In genomic region chrX:148629435-148629834, GRCh38 we compare ENCODE assay signal across 18 cellular contexts.
"Had no signal": no experiment of that assay in that cellular context is flagged by ENCODE, and none has a peak within 500 bp of the region (broad histone marks: within the 10 kb centered on the region; RNA-seq: fewer than 3 reads in every experiment).

No MANE protein-coding gene starts in this region.

- H3K36me3 ChIP-seq: gastroesophageal sphincter, sigmoid colon had no signal

- FAIRE-seq: endometrium, urothelium cell line had no signal

- ATAC-seq: esophagus mucosa; gastroesophageal sphincter; left colon; natural killer cell; stimulated activated naive B cell treated with anti-CD40 and anti-IgM and Interleukin-4, amounts not matched to agents 10 μg/mL and 1 μg/mL and 100 μg/mL, for 72 hours; stimulated activated naive CD8-positive, alpha-beta T cell treated with anti-CD3 and anti-CD28 coated beads, Interleukin-15, amount 100 ng/mL, for 72 hours had no signal

- H3K9me3 ChIP-seq: gastroesophageal sphincter, sigmoid colon had no signal

- H3K4me3 ChIP-seq: gastroesophageal sphincter, sigmoid colon, skin epidermis had no signal

- H3K27me3 ChIP-seq: gastroesophageal sphincter, sigmoid colon had no signal

- H3K27ac ChIP-seq: gastroesophageal sphincter, parathyroid adenoma, sigmoid colon, skin epidermis had no signal

- DNase-seq: cortex of kidney; effector memory CD4-positive, alpha-beta T cell; immature natural killer cell; kidney; left colon; mammary epithelial cell; natural killer cell; sigmoid colon; stimulated activated CD4-positive, alpha-beta T cell treated with anti-CD3 and anti-CD28 coated beads, Interleukin-2, amount 100 ng/mL, for 24 hours; stimulated activated CD4-positive, alpha-beta T cell treated with anti-CD3 and anti-CD28 coated beads, Interleukin-4, amount 100 ng/mL, for 4 hours; stimulated activated naive B cell treated with anti-CD40 and anti-IgM and Interleukin-4, amounts not matched to agents 10 μg/mL and 1 μg/mL and 100 μg/mL, for 72 hours; stimulated activated naive CD8-positive, alpha-beta T cell treated with anti-CD3 and anti-CD28 coated beads, Interleukin-15, amount 100 ng/mL, for 72 hours had no signal

- H3K4me1 ChIP-seq: parathyroid adenoma, sigmoid colon had no signal
